Comparison of ENCODE assay signal across 9 cellular contexts in the genomic region with DNA sequence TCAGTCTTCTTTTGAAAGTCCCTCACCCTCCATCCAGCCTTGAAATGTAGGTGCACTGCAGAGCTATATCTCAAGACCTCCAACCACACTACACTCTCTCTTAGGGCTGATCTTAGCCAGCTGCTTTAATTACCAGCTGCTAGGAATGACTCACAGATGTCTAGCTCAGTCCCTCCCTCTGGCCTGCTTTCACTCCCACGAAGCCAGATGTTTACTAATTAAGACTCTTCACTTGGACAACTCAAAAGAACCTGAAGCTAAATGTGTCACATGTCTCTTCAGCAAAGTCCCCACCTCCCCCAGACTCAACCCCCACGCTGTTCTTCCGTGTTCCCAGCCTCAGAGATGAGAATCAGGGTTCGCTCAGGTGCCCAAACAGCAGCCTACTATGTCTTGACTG. TPM values are rescaled to one million over a fixed set of nuclear protein-coding genes. Genes with fewer than 3 reads are reported as not detected.
DNase-seq lines count a peak whose midpoint lies in the region; ATAC-seq and TF ChIP-seq lines count a peak whose summit lies in the region.
"Had no signal": no experiment of that assay in that cellular context is flagged by ENCODE, and none has a peak within 500 bp of the region (broad histone marks: within the 10 kb centered on the region; RNA-seq: fewer than 3 reads in every experiment).

No MANE protein-coding gene starts in this region.

- peaks cover 9 to 66% (median 48%) of the 10 kb centered on the region in 11 experiments; a peak in 19 of 22 replicates for H4K20me1 ChIP-seq in BLaER1 treated with 17β-estradiol and CSF1 and Interleukin-3, amounts not matched to agents 10 nM and 100 nM

- in situ Hi-C loops in astrocyte of the spinal cord (cut with HindIII; ENCODE audit: low sequenced_read_pairs): no loop called here

- H3K4me1 Mint-ChIP-seq in HFFc6 (ENCODE audit: low read depth): peaks cover 41% of the 10 kb centered on the region
- H3K4me1 Mint-ChIP-seq in mesothelial cell of epicardium: peaks cover 41% of the 10 kb centered on the region
- peaks cover 43% of the 10 kb centered on the region for H3K4me1 Mint-ChIP-seq in stimulated activated memory B cell treated with anti-CD40 and anti-IgM and Interleukin-4, amounts not matched to agents 10 μg/mL and 1 μg/mL and 100 μg/mL, for 72 hours

- H3K36me3 Mint-ChIP-seq in HFFc6 (ENCODE audit: low read depth): peaks cover 25% of the 10 kb centered on the region
- peaks cover 17% of the 10 kb centered on the region for H3K36me3 Mint-ChIP-seq in mesothelial cell of epicardium
- H3K36me3 Mint-ChIP-seq in stimulated activated memory B cell treated with anti-CD40 and anti-IgM and Interleukin-4, amounts not matched to agents 10 μg/mL and 1 μg/mL and 100 μg/mL, for 72 hours: peaks cover 32% of the 10 kb centered on the region

- H3K9me3 Mint-ChIP-seq in HFFc6: no peaks in the 10 kb centered on the region
- H3K9me3 Mint-ChIP-seq in mesothelial cell of epicardium: no peaks in the 10 kb centered on the region
- H3K9me3 Mint-ChIP-seq in stimulated activated memory B cell treated with anti-CD40 and anti-IgM and Interleukin-4, amounts not matched to agents 10 μg/mL and 1 μg/mL and 100 μg/mL, for 72 hours: no peaks in the 10 kb centered on the region

- H3K27me3 Mint-ChIP-seq in HFFc6 (ENCODE audit: insufficient read depth) (peaks cover 4% of the 10 kb centered on the region; the same call in 1 of the 2 replicates), mesothelial cell of epicardium (ENCODE audit: low read depth) (no peaks in the 10 kb centered on the region)
- H3K27me3 Mint-ChIP-seq in stimulated activated memory B cell treated with anti-CD40 and anti-IgM and Interleukin-4, amounts not matched to agents 10 μg/mL and 1 μg/mL and 100 μg/mL, for 72 hours: no peaks in the 10 kb centered on the region

- H3K9me3 ChIP-seq in BLaER1 treated with 17β-estradiol and CSF1 and Interleukin-3, amounts not matched to agents 10 nM and 100 nM (replicated peaks in 1 of 11): no peaks in the 10 kb centered on the region

- H3K4me2 ChIP-seq in BLaER1 treated with 17β-estradiol and CSF1 and Interleukin-3, amounts not matched to agents 10 nM and 100 nM: peak overlapping the region; percentile 15 to 97 (median 91); a peak in 16 of 22 replicates

- H3K4me3 Mint-ChIP-seq in HFFc6 (peak overlapping the region; percentile 52), mesothelial cell of epicardium (peak overlapping the region; percentile 43)
- no peak overlapping the region for H3K4me3 Mint-ChIP-seq in stimulated activated memory B cell treated with anti-CD40 and anti-IgM and Interleukin-4, amounts not matched to agents 10 μg/mL and 1 μg/mL and 100 μg/mL, for 72 hours

- H3K9ac ChIP-seq in BLaER1 treated with 17β-estradiol and CSF1 and Interleukin-3, amounts not matched to agents 10 nM and 100 nM: peak overlapping the region in 5 of 11 experiments; percentile 6 to 82 (median 9); a peak in 2 of 22 replicates

- H3K4me3 ChIP-seq in BLaER1 treated with 17β-estradiol and CSF1 and Interleukin-3, amounts not matched to agents 10 nM and 100 nM: no peak overlapping the region
- no peak overlapping the region for H3K4me3 ChIP-seq in astrocyte of the spinal cord (ENCODE audit: low read depth, low read length)

- H3K36me3 ChIP-seq in BLaER1 treated with 17β-estradiol and CSF1 and Interleukin-3, amounts not matched to agents 10 nM and 100 nM: peaks cover 39 to 63% (median 46%) of the 10 kb centered on the region in 11 experiments

- DNase-seq in HFFc6: peak; percentile 45
- DNase-seq in astrocyte of the spinal cord (ENCODE audit: low read depth, low spot score): peak; percentile 68
- DNase-seq in mesothelial cell of epicardium (ENCODE audit: low spot score in 2 of 2, unreplicated experiment in 2 of 2): no peak
- DNase-seq in 8988T: no peak
- no peak for DNase-seq in ecto neural progenitor cell (ENCODE audit: low spot score)
- DNase-seq in stimulated activated CD4-positive, alpha-beta T cell treated with anti-CD3 and anti-CD28 coated beads, Interleukin-12 subunit alpha, Interleukin-12 subunit beta, amount 100 ng/mL, for 4 hours: no peak
- DNase-seq: NCI-H2029 had no signal

- no peaks in the 10 kb centered on the region for H3K27me3 ChIP-seq in BLaER1 treated with 17β-estradiol and CSF1 and Interleukin-3, amounts not matched to agents 10 nM and 100 nM

- TF ChIP-seq CTCF in HFFc6 (IDR thresholded peaks at IDR 0.05): no peak
- TF ChIP-seq CTCF in astrocyte of the spinal cord (IDR thresholded peaks at IDR 0.05; ENCODE audit: low read depth, low read length): no peak
- no peak for TF ChIP-seq CTCF in mesothelial cell of epicardium (IDR thresholded peaks at IDR 0.05; ENCODE audit: unreplicated experiment)

- peaks cover 28 to 36% (median 34%) of the 10 kb centered on the region in 10 experiments for H3K4me1 ChIP-seq in BLaER1 treated with 17β-estradiol and CSF1 and Interleukin-3, amounts not matched to agents 10 nM and 100 nM

- ATAC-seq in stimulated activated memory B cell treated with anti-CD40 and anti-IgM and Interleukin-4, amounts not matched to agents 10 μg/mL and 1 μg/mL and 100 μg/mL, for 72 hours: no peak

- H3K27ac Mint-ChIP-seq in HFFc6 (peak overlapping the region; percentile 7), mesothelial cell of epicardium (peak overlapping the region; percentile 76)
- no peak overlapping the region for H3K27ac Mint-ChIP-seq in stimulated activated memory B cell treated with anti-CD40 and anti-IgM and Interleukin-4, amounts not matched to agents 10 μg/mL and 1 μg/mL and 100 μg/mL, for 72 hours

- no peak overlapping the region for H3K27ac ChIP-seq in BLaER1 treated with 17β-estradiol and CSF1 and Interleukin-3, amounts not matched to agents 10 nM and 100 nM

RNA-seq across cellular contexts. Expression of gene GTF3C1, which starts 2.6 kb away (rescaled TPM):
- total RNA-seq in HFFc6 (2021; fragmentation: NEBNext Ultra II Directional; extraction: Animal tissue kit (Norgen Biotek cat#: 25700)): 10 to 100 TPM; 66.6 to 86.1 (median 80.3) TPM
- 120 to 131 TPM (median 123 TPM) in 3 replicates for total RNA-seq in mesothelial cell of epicardium

RNA-seq across cellular contexts. Expression of gene KATNIP, which starts 2.8 kb away (rescaled TPM):
- 10 to 100 TPM; 18.6 to 24.1 (median 19.9) TPM for total RNA-seq in HFFc6 (2021; fragmentation: NEBNext Ultra II Directional; extraction: Animal tissue kit (Norgen Biotek cat#: 25700))
- total RNA-seq in mesothelial cell of epicardium: 33.7 to 38.8 TPM (median 36.5 TPM) in 3 replicates

Comparison
In these comparisons a context has a peak if more than half of its experiments do, and no peak if none do; other contexts are left out.
1. DNase-seq: peak in HFFc6 (single experiment) and astrocyte of the spinal cord (single experiment); none in mesothelial cell of epicardium (0 of 2), 8988T (single experiment), ecto neural progenitor cell (single experiment) and stimulated activated CD4-positive, alpha-beta T cell treated with anti-CD3 and anti-CD28 coated beads, Interleukin-12 subunit alpha, Interleukin-12 subunit beta, amount 100 ng/mL, for 4 hours (single experiment).